11 cellular contexts compared by ENCODE assay signal in genomic region chr4:85153221-85153620, GRCh38.
A peak's percentile ranks its signal among the peaks of the same experiment; 100 is the strongest.
DNase-seq lines count a peak whose midpoint lies in the region; ATAC-seq and TF ChIP-seq lines count a peak whose summit lies in the region.
"Had no signal": no experiment of that assay in that cellular context is flagged by ENCODE, and none has a peak within 500 bp of the region (broad histone marks: within the 10 kb centered on the region; RNA-seq: fewer than 3 reads in every experiment).

No MANE protein-coding gene starts in this region.

- no peak overlapping the region for H3K4me3 Mint-ChIP-seq in HFFc6
- H3K4me3 Mint-ChIP-seq: B cell; CD4-positive, alpha-beta T cell had no signal

- DNase-seq in COLO829 (ENCODE audit: low spot score) (peak; percentile 40), HS-5 (ENCODE audit: low read depth) (peak; percentile 10), cardiac fibroblast (ENCODE audit: low read depth in 2 of 2) (peak; percentile 25 to 55), fibroblast of the conjunctiva (ENCODE audit: low read depth) (peak; percentile 55), amniotic stem cell (lab: John Stamatoyannopoulos, UW) (no peak), HFFc6 (no peak)
- DNase-seq: CD4-positive, alpha-beta T cell; NCI-H1694; NCI-H774 had no signal

- H3K4me1 Mint-ChIP-seq in HFFc6 (ENCODE audit: low read depth), result peaks cover 8% of the 10 kb centered on the region; the same call in 1 of the 2 replicates
- H3K4me1 Mint-ChIP-seq: B cell had no signal

- H3K9me3 Mint-ChIP-seq in HFFc6, result no peaks in the 10 kb centered on the region
- H3K9me3 Mint-ChIP-seq: CD4-positive, alpha-beta T cell had no signal

- no peak overlapping the region for H3K4me3 ChIP-seq in cardiac fibroblast (replicated peaks in 1 of 2; ENCODE audit: low read depth in 2 of 2, low read length in 2 of 2)

- no peak for ATAC-seq in GM18858 (IDR thresholded peaks at IDR 0.05; ENCODE audit: unreplicated experiment)

- no peaks in the 10 kb centered on the region for H3K36me3 Mint-ChIP-seq in HFFc6 (ENCODE audit: low read depth)

- no peak for TF ChIP-seq CTCF in cardiac fibroblast (IDR thresholded peaks at IDR 0.05; ENCODE audit: low read depth, low read length)
- no peak for TF ChIP-seq CTCF in HFFc6 (IDR thresholded peaks at IDR 0.05)

- H3K27ac Mint-ChIP-seq in HFFc6, result no peak overlapping the region
- H3K27ac Mint-ChIP-seq: B cell; CD4-positive, alpha-beta T cell had no signal

- peaks cover 2% of the 10 kb centered on the region for H3K27me3 Mint-ChIP-seq in HFFc6 (ENCODE audit: insufficient read depth)

Comparison
In these comparisons a context has a peak if more than half of its experiments do, and no peak if none do; other contexts are left out.
1. DNase-seq: peak in COLO829 (single experiment), HS-5 (single experiment), cardiac fibroblast (2 of 2) and fibroblast of the conjunctiva (single experiment); none in amniotic stem cell (single experiment) and HFFc6 (single experiment).